In the genomic region with DNA sequence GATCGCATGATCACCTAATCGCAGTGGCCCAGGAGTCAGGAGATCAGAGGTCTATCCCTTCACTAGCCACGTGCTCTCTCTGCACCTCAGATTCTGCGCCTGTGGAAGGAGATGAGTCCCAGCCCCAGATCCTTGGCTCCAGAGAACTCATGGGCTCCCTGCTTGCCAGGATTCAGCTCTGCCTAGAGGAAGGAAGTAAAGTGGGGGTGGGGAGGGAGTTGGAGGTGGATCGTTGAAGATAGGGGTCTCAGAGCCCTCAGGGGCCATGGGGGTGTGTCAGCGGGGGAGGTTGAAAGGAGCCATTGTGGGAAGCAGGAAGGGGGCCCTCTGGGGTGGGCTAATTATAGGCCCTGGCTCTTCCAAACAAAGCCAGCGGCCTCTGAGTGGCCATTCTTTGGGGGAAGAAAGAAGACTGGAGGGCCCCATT, we compare ENCODE assay signal across 30 cellular contexts. TPM values are rescaled to one million over a fixed set of nuclear protein-coding genes. Genes with fewer than 3 reads are reported as not detected.
DNase-seq lines count a peak whose midpoint lies in the region; ATAC-seq and TF ChIP-seq lines count a peak whose summit lies in the region.
"Had no signal": no experiment of that assay in that cellular context is flagged by ENCODE, and none has a peak within 500 bp of the region (broad histone marks: within the 10 kb centered on the region; RNA-seq: fewer than 3 reads in every experiment).

No MANE protein-coding gene starts in this region.

- DNase-seq in NCI-H748 (lab: John Stamatoyannopoulos, UW; ENCODE audit: unreplicated experiment) (peak; percentile 10), NCI-H748 treated with DMSO at 0.1 percent for 48 hours (lab: John Stamatoyannopoulos, UW) (no peak), WTC11 (ENCODE audit: low spot score) (peak; percentile 35), islet precursor cell (peak; percentile 73), foreskin keratinocyte (no peak), DMS79 (lab: John Stamatoyannopoulos, UW) (no peak), glutamatergic neuron (no peak), suprapubic skin (ENCODE audit: low spot score in 2 of 2) (no peak)
- DNase-seq: activated CD4-positive, alpha-beta T cell treated with anti-CD3 and anti-CD28 coated beads, Interleukin-2, amount 10 ng/mL, durations not matched to agents 24 days and 14 days; activated CD8-positive, alpha-beta memory T cell treated with anti-CD3 and anti-CD28 coated beads, Interleukin-2, amount 10 ng/mL, durations not matched to agents 7 days and 5 days; activated naive CD4-positive, alpha-beta T cell treated with anti-CD3 and anti-CD28 coated beads, Interleukin-2, amount 10 ng/mL, durations not matched to agents 7 days and 5 days; amygdala; BE2C; Calu3; caudate nucleus; head of caudate nucleus; IMR-90; NCI-H187; NCI-H446 treated with DMSO at 0.1 percent for 48 hours; nucleus accumbens; small intestine; stimulated activated CD4-positive, alpha-beta T cell treated with anti-CD3 and anti-CD28 coated beads, Interleukin-2, amount 100 ng/mL, for 24 hours had no signal

- H3K27me3 ChIP-seq in foreskin keratinocyte = peaks cover 50% of the 10 kb centered on the region
- H3K27me3 ChIP-seq in suprapubic skin = peaks cover 24% of the 10 kb centered on the region
- H3K27me3 ChIP-seq: BE2C, SJSA1 had no signal

- H3K36me3 Mint-ChIP-seq in WTC11 (peaks cover 8% of the 10 kb centered on the region; the same call in 1 of the 2 replicates), glutamatergic neuron (ENCODE audit: unreplicated experiment) (no peaks in the 10 kb centered on the region)
- H3K36me3 Mint-ChIP-seq: activated CD8-positive, alpha-beta memory T cell treated with anti-CD3 and anti-CD28 coated beads, Interleukin-2, amount 10 ng/mL, durations not matched to agents 7 days and 5 days; activated naive CD4-positive, alpha-beta T cell treated with anti-CD3 and anti-CD28 coated beads, Interleukin-2, amount 10 ng/mL, durations not matched to agents 7 days and 5 days; stimulated activated memory B cell treated with anti-CD40 and anti-IgM and Interleukin-4, amounts not matched to agents 10 μg/mL and 1 μg/mL and 100 μg/mL, for 72 hours had no signal

- peak overlapping the region; percentile 7 for H3K4me3 Mint-ChIP-seq in WTC11
- no peak overlapping the region for H3K4me3 Mint-ChIP-seq in glutamatergic neuron (ENCODE audit: unreplicated experiment)
- H3K4me3 Mint-ChIP-seq: activated CD4-positive, alpha-beta T cell treated with anti-CD3 and anti-CD28 coated beads, Interleukin-2, amount 10 ng/mL, durations not matched to agents 24 days and 14 days; activated CD8-positive, alpha-beta memory T cell treated with anti-CD3 and anti-CD28 coated beads, Interleukin-2, amount 10 ng/mL, durations not matched to agents 7 days and 5 days; activated naive CD4-positive, alpha-beta T cell treated with anti-CD3 and anti-CD28 coated beads, Interleukin-2, amount 10 ng/mL, durations not matched to agents 7 days and 5 days; dendritic cell treated with granulocyte-macrophage colony-stimulating factor and Interleukin-4, amounts not matched to agents 40 ng/mL and 50 ng/mL, for 4 days; stimulated activated memory B cell treated with anti-CD40 and anti-IgM and Interleukin-4, amounts not matched to agents 10 μg/mL and 1 μg/mL and 100 μg/mL, for 72 hours; T-helper 1 cell treated with Interleukin-12 subunit alpha and Interleukin-12 subunit beta and Interleukin-4 antibody, amounts not matched to agents 30 μg/mL and 1 μg/mL, for 36 hours had no signal

- H3K9me3 ChIP-seq in suprapubic skin = no peaks in the 10 kb centered on the region
- H3K9me3 ChIP-seq: BE2C, SJSA1 had no signal

- H3K9me3 Mint-ChIP-seq in WTC11 (no peaks in the 10 kb centered on the region), glutamatergic neuron (ENCODE audit: unreplicated experiment) (peaks cover 2% of the 10 kb centered on the region)
- H3K9me3 Mint-ChIP-seq: activated CD4-positive, alpha-beta T cell treated with anti-CD3 and anti-CD28 coated beads, Interleukin-2, amount 10 ng/mL, durations not matched to agents 24 days and 14 days; activated naive CD4-positive, alpha-beta T cell treated with anti-CD3 and anti-CD28 coated beads, Interleukin-2, amount 10 ng/mL, durations not matched to agents 7 days and 5 days; dendritic cell treated with granulocyte-macrophage colony-stimulating factor and Interleukin-4, amounts not matched to agents 40 ng/mL and 50 ng/mL, for 4 days; stimulated activated memory B cell treated with anti-CD40 and anti-IgM and Interleukin-4, amounts not matched to agents 10 μg/mL and 1 μg/mL and 100 μg/mL, for 72 hours; T-helper 1 cell treated with Interleukin-12 subunit alpha and Interleukin-12 subunit beta and Interleukin-4 antibody, amounts not matched to agents 30 μg/mL and 1 μg/mL, for 36 hours had no signal

- POLR2A ChIA-PET in WTC11 (lab: Charles Lee) = interaction anchor here (1.0 kb wide), 2 partner anchors 11 to 106 kb away, joined by 3 to 4 read pairs; a partner anchor contains a TSS

- H3K27me3 Mint-ChIP-seq in WTC11 (ENCODE audit: low read depth) = peaks cover 36% of the 10 kb centered on the region
- H3K27me3 Mint-ChIP-seq in glutamatergic neuron (ENCODE audit: unreplicated experiment) = peaks cover 12% of the 10 kb centered on the region
- H3K27me3 Mint-ChIP-seq: dendritic cell treated with granulocyte-macrophage colony-stimulating factor and Interleukin-4, amounts not matched to agents 40 ng/mL and 50 ng/mL, for 4 days had no signal

- no peak overlapping the region for H3K4me3 ChIP-seq in suprapubic skin
- H3K4me3 ChIP-seq: SJSA1 had no signal

- no peak for TF ChIP-seq POLR2A in suprapubic skin (IDR thresholded peaks at IDR 0.05)

- peak overlapping the region; percentile 37; the same call in 1 of the 2 replicates for H3K27ac Mint-ChIP-seq in WTC11
- H3K27ac Mint-ChIP-seq in glutamatergic neuron (ENCODE audit: unreplicated experiment) = no peak overlapping the region
- H3K27ac Mint-ChIP-seq: activated CD4-positive, alpha-beta T cell treated with anti-CD3 and anti-CD28 coated beads, Interleukin-2, amount 10 ng/mL, durations not matched to agents 24 days and 14 days; activated CD8-positive, alpha-beta memory T cell treated with anti-CD3 and anti-CD28 coated beads, Interleukin-2, amount 10 ng/mL, durations not matched to agents 7 days and 5 days; activated naive CD4-positive, alpha-beta T cell treated with anti-CD3 and anti-CD28 coated beads, Interleukin-2, amount 10 ng/mL, durations not matched to agents 7 days and 5 days; dendritic cell treated with granulocyte-macrophage colony-stimulating factor and Interleukin-4, amounts not matched to agents 40 ng/mL and 50 ng/mL, for 4 days; stimulated activated memory B cell treated with anti-CD40 and anti-IgM and Interleukin-4, amounts not matched to agents 10 μg/mL and 1 μg/mL and 100 μg/mL, for 72 hours; T-helper 1 cell treated with Interleukin-12 subunit alpha and Interleukin-12 subunit beta and Interleukin-4 antibody, amounts not matched to agents 30 μg/mL and 1 μg/mL, for 36 hours had no signal

- no peak for TF ChIP-seq EP300 in suprapubic skin (IDR thresholded peaks at IDR 0.05)

- H3K4me1 ChIP-seq in foreskin keratinocyte = no peaks in the 10 kb centered on the region
- no peaks in the 10 kb centered on the region for H3K4me1 ChIP-seq in suprapubic skin

- WGBS in suprapubic skin = 71% methylated on average over 7 of the region's 7 CpGs

- no peak overlapping the region for H3K27ac ChIP-seq in foreskin keratinocyte
- no peak overlapping the region for H3K27ac ChIP-seq in suprapubic skin
- H3K27ac ChIP-seq: HL-60, SJSA1 had no signal

- TF ChIP-seq CTCF in WTC11 (IDR thresholded peaks at IDR 0.05) (no peak), foreskin keratinocyte (conservative IDR thresholded peaks at IDR 0.05) (no peak), glutamatergic neuron (IDR thresholded peaks at IDR 0.05; ENCODE audit: partially characterized antibody, unreplicated experiment) (no peak), suprapubic skin (IDR thresholded peaks at IDR 0.05) (no peak)

- ATAC-seq in WTC11 = peak; percentile 51
- no peak for ATAC-seq in foreskin keratinocyte
- ATAC-seq: activated CD8-positive, alpha-beta memory T cell treated with anti-CD3 and anti-CD28 coated beads, Interleukin-2, amount 10 ng/mL, durations not matched to agents 7 days and 5 days; stimulated activated memory B cell treated with anti-CD40 and anti-IgM and Interleukin-4, amounts not matched to agents 10 μg/mL and 1 μg/mL and 100 μg/mL, for 72 hours had no signal

- CTCF ChIA-PET in WTC11 (lab: Charles Lee) = interaction anchor here (0.6 to 1.0 kb wide), 3 partner anchors 90 to 185 kb away, joined by 3 to 4 read pairs (median 3); no protein-coding TSS in a partner anchor

- H3K36me3 ChIP-seq in suprapubic skin = no peaks in the 10 kb centered on the region
- H3K36me3 ChIP-seq: SJSA1 had no signal

- H3K4me1 Mint-ChIP-seq in WTC11 (peaks cover 72% of the 10 kb centered on the region), glutamatergic neuron (ENCODE audit: low read depth, unreplicated experiment) (peaks cover 15% of the 10 kb centered on the region)
- H3K4me1 Mint-ChIP-seq: activated CD4-positive, alpha-beta T cell treated with anti-CD3 and anti-CD28 coated beads, Interleukin-2, amount 10 ng/mL, durations not matched to agents 24 days and 14 days; activated CD8-positive, alpha-beta memory T cell treated with anti-CD3 and anti-CD28 coated beads, Interleukin-2, amount 10 ng/mL, durations not matched to agents 7 days and 5 days; activated naive CD4-positive, alpha-beta T cell treated with anti-CD3 and anti-CD28 coated beads, Interleukin-2, amount 10 ng/mL, durations not matched to agents 7 days and 5 days; stimulated activated memory B cell treated with anti-CD40 and anti-IgM and Interleukin-4, amounts not matched to agents 10 μg/mL and 1 μg/mL and 100 μg/mL, for 72 hours had no signal

TF ChIP-seq in WTC11, 78 proteins besides CTCF, POLR2A, EP300 and RAD21 (continues in another document):
- TF ChIP-seq GRHL2 (CRISPR knock-in tag; IDR thresholded peaks at IDR 0.05; ENCODE audit: insufficient replicate concordance, severe bottlenecking) (no peak), SMAD3 (CRISPR knock-in tag; IDR thresholded peaks at IDR 0.05; ENCODE audit: borderline replicate concordance) (no peak), MYBL2 (CRISPR knock-in tag; IDR thresholded peaks at IDR 0.05) (no peak), RORB (CRISPR knock-in tag; IDR thresholded peaks at IDR 0.05) (no peak), PRRX2 (CRISPR knock-in tag; IDR thresholded peaks at IDR 0.05) (no peak)

RNA-seq across cellular contexts. Expression of a gene that starts 11.3 kb away (rescaled TPM):
- total RNA-seq in WTC11 (2021) (20.1 to 23.2 TPM (median 21.7 TPM) in 3 replicates), foreskin keratinocyte (not detected in 2 replicates), glutamatergic neuron (ENCODE audit: unreplicated experiment) (8.4 TPM), suprapubic skin (under 1 TPM in 2 of 4 donors, not detected in 2; 0.26 to 0.39 TPM)
- not detected in 2 replicates for polyA plus RNA-seq in foreskin keratinocyte
- total RNA-seq: activated CD4-positive, alpha-beta T cell treated with anti-CD3 and anti-CD28 coated beads, Interleukin-2, amount 10 ng/mL, durations not matched to agents 24 days and 14 days; endothelial cell of umbilical vein; IMR-90 had no signal
- polyA plus RNA-seq: endothelial cell of umbilical vein had no signal

RNA-seq across cellular contexts. Expression of a gene that starts 22.3 kb away (rescaled TPM):
- total RNA-seq in WTC11 (2021) (5.6 to 10.6 TPM (median 6.1 TPM) in 3 replicates), foreskin keratinocyte (not detected in 2 replicates), glutamatergic neuron (ENCODE audit: unreplicated experiment) (0.49 TPM), suprapubic skin (under 1 TPM in 1 of 4 donors, not detected in 3; 0.60 TPM)
- polyA plus RNA-seq in foreskin keratinocyte = not detected in 2 replicates
- total RNA-seq: A172; activated CD4-positive, alpha-beta T cell treated with anti-CD3 and anti-CD28 coated beads, Interleukin-2, amount 10 ng/mL, durations not matched to agents 24 days and 14 days; activated CD8-positive, alpha-beta memory T cell treated with anti-CD3 and anti-CD28 coated beads, Interleukin-2, amount 10 ng/mL, durations not matched to agents 7 days and 5 days; endothelial cell of umbilical vein; IMR-90; lower leg skin; SJSA1 had no signal
- polyA plus RNA-seq: endothelial cell of umbilical vein, IMR-90 had no signal

RNA-seq across cellular contexts. Expression of a gene that starts 40.4 kb away (rescaled TPM):
- total RNA-seq in WTC11 (2021) = 0.50 to 0.63 TPM (median 0.62 TPM) in 3 replicates
- total RNA-seq in foreskin keratinocyte = not detected in 2 replicates
- not detected in 2 replicates for polyA plus RNA-seq in foreskin keratinocyte
- 1.2 TPM for total RNA-seq in glutamatergic neuron (ENCODE audit: unreplicated experiment)
- 10 to 100 TPM; 11.5 to 41.1 (median 18.1) TPM for total RNA-seq in suprapubic skin
- total RNA-seq: activated CD4-positive, alpha-beta T cell treated with anti-CD3 and anti-CD28 coated beads, Interleukin-2, amount 10 ng/mL, durations not matched to agents 24 days and 14 days; activated CD8-positive, alpha-beta memory T cell treated with anti-CD3 and anti-CD28 coated beads, Interleukin-2, amount 10 ng/mL, durations not matched to agents 7 days and 5 days; Calu3; endothelial cell of umbilical vein; SJSA1 had no signal
- polyA plus RNA-seq: endothelial cell of umbilical vein had no signal

Comparison
In these comparisons a context has a peak if more than half of its experiments do, and no peak if none do; other contexts are left out.
1. DNase-seq: peak in NCI-H748 (single experiment), WTC11 (single experiment) and islet precursor cell (single experiment); none in NCI-H748 treated with DMSO at 0.1 percent for 48 hours (single experiment), foreskin keratinocyte (0 of 2), DMS79 (single experiment), glutamatergic neuron (single experiment) and suprapubic skin (0 of 2).